11 cellular contexts compared by ENCODE assay signal in the genomic region with DNA sequence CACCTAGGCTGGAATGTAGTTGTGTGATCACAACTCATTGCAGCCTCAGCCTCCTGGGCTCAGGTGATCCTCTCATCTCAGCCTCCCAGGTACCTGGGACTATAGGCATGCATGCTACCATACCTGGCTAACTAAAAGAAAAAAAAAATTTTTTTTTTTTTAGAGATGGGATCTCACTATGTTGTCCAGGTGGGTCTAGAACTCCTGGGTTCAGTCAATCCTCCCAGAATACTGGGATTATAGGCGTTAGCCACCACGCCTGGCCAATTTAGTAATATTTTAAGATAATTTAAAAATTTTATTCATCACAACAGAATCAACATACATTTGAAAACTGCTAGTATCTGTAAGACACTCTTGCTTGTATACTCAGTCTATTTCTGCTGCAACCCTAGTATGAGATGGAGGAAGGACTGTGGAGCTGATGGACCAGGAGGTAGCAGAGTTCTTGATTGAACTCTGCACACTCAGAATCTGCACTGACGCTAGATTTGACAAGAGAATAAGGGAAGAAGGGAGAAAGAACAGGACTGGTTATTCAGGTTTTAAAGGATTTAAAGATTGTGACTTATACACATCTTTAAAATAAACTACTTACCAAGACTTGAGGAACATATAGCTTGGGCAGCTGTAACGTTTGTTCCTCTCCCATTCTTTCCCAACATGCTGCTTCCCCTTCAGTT. TPM values are rescaled to one million over a fixed set of nuclear protein-coding genes. Genes with fewer than 3 reads are reported as not detected.
DNase-seq lines count a peak whose midpoint lies in the region; ATAC-seq and TF ChIP-seq lines count a peak whose summit lies in the region.
"Had no signal": no experiment of that assay in that cellular context is flagged by ENCODE, and none has a peak within 500 bp of the region (broad histone marks: within the 10 kb centered on the region; RNA-seq: fewer than 3 reads in every experiment).

No MANE protein-coding gene starts in this region.

- WGBS in heart right ventricle, 2 donors = 70 to 71% methylated on average over 4 of the region's 4 CpGs
- WGBS in lung, 2 donors = 64 to 69% methylated on average over 4 of the region's 4 CpGs

- H3K36me3 ChIP-seq in heart right ventricle (peaks cover 0 to 5% (median 0%) of the 10 kb centered on the region in 9 donors), lung (ENCODE audit: control insufficient read depth in 2 of 2, insufficient read depth in 2 of 2, low read length in 2 of 2) (peaks cover 0 to 3% of the 10 kb centered on the region in 2 donors), upper lobe of right lung (no peaks in the 10 kb centered on the region)

- H3K27ac ChIP-seq in heart right ventricle (peak overlapping the region; percentile 22 to 83 (median 69)), lung (ENCODE audit: low read depth in 1 of 2, low read length in 1 of 2) (peak overlapping the region; percentile 77 to 90), upper lobe of right lung (peak overlapping the region; percentile 69)

- H3K9me3 ChIP-seq in heart right ventricle = no peaks in the 10 kb centered on the region
- no peaks in the 10 kb centered on the region for H3K9me3 ChIP-seq in lung (ENCODE audit: control insufficient read depth in 2 of 2, insufficient read depth in 1 of 2, low read length in 1 of 2)
- H3K9me3 ChIP-seq in upper lobe of right lung = no peaks in the 10 kb centered on the region

- no peaks in the 10 kb centered on the region for H3K9me3 Mint-ChIP-seq in activated T-helper 17 cell treated with anti-CD3 and anti-CD28 coated beads, Interleukin-2, amount 50 U/mL, for 72 hours
- H3K9me3 Mint-ChIP-seq: IgD-negative memory B cell had no signal

- intact Hi-C loops in heart right ventricle (cut with DNase I) (loop anchor here in 2 of 10 donors (5.0 to 10.0 kb wide), 2 partner anchors 51 to 58 kb away; a partner anchor contains a TSS), left cardiac atrium (cut with DNase I) (loop anchor here in 1 of 2 donors (5.0 kb wide), 1 partner anchor 168 kb away; no protein-coding TSS in a partner anchor), upper lobe of right lung (cut with DNase I) (no loop called here)

- H3K4me3 ChIP-seq in heart right ventricle (no peak overlapping the region), lung (no peak overlapping the region), upper lobe of right lung (no peak overlapping the region)

- peaks cover 26% of the 10 kb centered on the region for H3K4me1 Mint-ChIP-seq in activated T-helper 17 cell treated with anti-CD3 and anti-CD28 coated beads, Interleukin-2, amount 50 U/mL, for 72 hours

- H3K27me3 ChIP-seq in heart right ventricle = no peaks in the 10 kb centered on the region
- H3K27me3 ChIP-seq in lung (ENCODE audit: control insufficient read depth, insufficient read depth) = no peaks in the 10 kb centered on the region
- no peaks in the 10 kb centered on the region for H3K27me3 ChIP-seq in upper lobe of right lung

- no peaks in the 10 kb centered on the region for H3K36me3 Mint-ChIP-seq in activated T-helper 17 cell treated with anti-CD3 and anti-CD28 coated beads, Interleukin-2, amount 50 U/mL, for 72 hours (ENCODE audit: low read depth)

- H3K27ac Mint-ChIP-seq in activated T-helper 17 cell treated with anti-CD3 and anti-CD28 coated beads, Interleukin-2, amount 50 U/mL, for 72 hours = peak overlapping the region; percentile 76

- ATAC-seq in heart right ventricle = no peak
- no peak for ATAC-seq in left cardiac atrium
- ATAC-seq in activated T-helper 17 cell treated with anti-CD3 and anti-CD28 coated beads, Interleukin-2, amount 50 U/mL, for 72 hours (replicated peaks) = no peak
- no peak for ATAC-seq in lung (ENCODE audit: insufficient read depth, low FRiP score)
- peak; percentile 3 for ATAC-seq in upper lobe of right lung

- no peak for DNase-seq in heart right ventricle
- no peak for DNase-seq in left cardiac atrium
- no peak for DNase-seq in lung (ENCODE audit: low spot score)
- DNase-seq in upper lobe of right lung = no peak
- DNase-seq in GOT3 (lab: John Stamatoyannopoulos, UW) = no peak
- no peak for DNase-seq in cerebellar cortex (ENCODE audit: low spot score)
- no peak for DNase-seq in NCI-H2171 treated with DMSO at 0.1 percent for 48 hours (lab: John Stamatoyannopoulos, UW)
- DNase-seq: C1 segment of cervical spinal cord, NCI-H510A had no signal

- H3K4me3 Mint-ChIP-seq in activated T-helper 17 cell treated with anti-CD3 and anti-CD28 coated beads, Interleukin-2, amount 50 U/mL, for 72 hours = peak overlapping the region; percentile 55
- H3K4me3 Mint-ChIP-seq: IgD-negative memory B cell had no signal

- no peaks in the 10 kb centered on the region for H3K27me3 Mint-ChIP-seq in activated T-helper 17 cell treated with anti-CD3 and anti-CD28 coated beads, Interleukin-2, amount 50 U/mL, for 72 hours
- H3K27me3 Mint-ChIP-seq: IgD-negative memory B cell had no signal

- TF ChIP-seq CTCF in heart right ventricle (IDR thresholded peaks at IDR 0.05) (no peak), lung (IDR thresholded peaks at IDR 0.05; ENCODE audit: control extremely low read depth, extremely low read depth) (no peak), upper lobe of right lung (IDR thresholded peaks at IDR 0.05) (no peak)

- H3K4me1 ChIP-seq in heart right ventricle (peaks cover 3 to 86% (median 69%) of the 10 kb centered on the region in 9 donors), lung (ENCODE audit: control insufficient read depth in 2 of 2, insufficient read depth in 2 of 2, low read length in 2 of 2) (peaks cover 21 to 31% of the 10 kb centered on the region in 2 donors), upper lobe of right lung (peaks cover 42% of the 10 kb centered on the region)

RNA-seq across cellular contexts. Expression of a gene that starts 57.6 kb away (rescaled TPM):
- total RNA-seq in heart right ventricle (100 to 1,000 TPM; 210 to 369 (median 251) TPM), left cardiac atrium (100 to 1,000 TPM; 170 to 239 TPM), lung (100 to 1,000 TPM; 124 to 181 TPM), upper lobe of right lung (148 TPM)
- polyA plus RNA-seq in heart right ventricle (100 to 1,000 TPM; 117 to 190 TPM), lung (10 to 100 TPM; 24.5 to 48.8 TPM)
- 10 to 100 TPM; 18.4 to 27.2 TPM for total RNA-seq in activated T-helper 17 cell treated with anti-CD3 and anti-CD28 coated beads, Interleukin-2, amount 50 U/mL, for 72 hours
